In the genomic region with DNA sequence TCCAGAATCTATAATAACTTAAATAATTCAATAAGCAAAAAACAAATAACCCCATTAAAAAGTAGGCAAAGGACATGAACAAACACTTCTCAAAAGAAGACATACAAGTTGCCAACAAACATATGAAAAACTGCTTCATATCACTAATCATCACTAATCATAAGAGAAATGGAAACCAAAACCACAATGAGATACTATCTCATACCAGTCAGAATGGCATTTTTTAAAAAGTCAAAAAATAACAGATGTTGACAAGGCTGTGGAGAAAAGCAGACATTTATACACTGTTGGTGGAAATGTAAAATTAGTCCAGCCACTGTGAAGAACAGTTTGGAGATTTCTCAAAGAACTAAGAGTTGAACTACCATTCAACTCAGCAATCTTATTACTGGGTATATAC, we compare ENCODE assay signal across 18 cellular contexts. TPM values are rescaled to one million over a fixed set of nuclear protein-coding genes. Genes with fewer than 3 reads are reported as not detected.
DNase-seq lines count a peak whose midpoint lies in the region; ATAC-seq lines count a peak whose summit lies in the region.
"Had no signal": no experiment of that assay in that cellular context is flagged by ENCODE, and none has a peak within 500 bp of the region (broad histone marks: within the 10 kb centered on the region; RNA-seq: fewer than 3 reads in every experiment).

No MANE protein-coding gene starts in this region.

- H3K36me3 ChIP-seq in mesendoderm (ENCODE audit: control insufficient read depth, insufficient read depth, low read length), result no peaks in the 10 kb centered on the region
- H3K36me3 ChIP-seq: heart right ventricle, Peyer's patch, sigmoid colon, tibial nerve, WERI-Rb-1 had no signal

- H3K23ac ChIP-seq in mesendoderm (ENCODE audit: low read length), result no peak overlapping the region

- no peak overlapping the region for H3K18ac ChIP-seq in mesendoderm (ENCODE audit: low read length)

- no peaks in the 10 kb centered on the region for H3K4me1 ChIP-seq in mesendoderm (ENCODE audit: control insufficient read depth, low read depth, low read length)
- H3K4me1 ChIP-seq: heart right ventricle, Peyer's patch, sigmoid colon, tibial nerve had no signal

- H3K27me3 ChIP-seq in mesendoderm (ENCODE audit: insufficient read depth, low read length, poor library complexity), result no peaks in the 10 kb centered on the region
- H3K27me3 ChIP-seq: Peyer's patch, sigmoid colon, tibial nerve had no signal

- no peak overlapping the region for H4K5ac ChIP-seq in mesendoderm (ENCODE audit: low read length)

- no peak overlapping the region for H3K27ac ChIP-seq in mesendoderm (ENCODE audit: low read depth, low read length)
- H3K27ac ChIP-seq: GM23248, heart right ventricle, Peyer's patch, sigmoid colon, tibial nerve, WERI-Rb-1 had no signal

- no peak overlapping the region for H3K4ac ChIP-seq in mesendoderm (ENCODE audit: low read depth, low read length)

- DNase-seq in ELR (ENCODE audit: low read depth), result peak; percentile 24
- DNase-seq in LHCN-M2 (ENCODE audit: low read depth), result peak; percentile 48
- no peak for DNase-seq in NCI-H446 treated with DMSO at 0.1 percent for 48 hours (lab: John Stamatoyannopoulos, UW)
- DNase-seq in mesendoderm, result no peak
- no peak for DNase-seq in A172 (ENCODE audit: low spot score)
- no peak for DNase-seq in DMS53 treated with DMSO at 0.1 percent for 48 hours (lab: John Stamatoyannopoulos, UW; ENCODE audit: unreplicated experiment)
- DNase-seq: GM23248; heart right ventricle; midbrain; NCI-H187; NCI-H524 treated with DMSO at 0.1 percent for 48 hours; Peyer's patch; sigmoid colon; stimulated activated CD4-positive, alpha-beta T cell treated with anti-CD3 and anti-CD28 coated beads, Interleukin-4, amount 100 ng/mL, for 24 hours; WERI-Rb-1 had no signal

- no peak overlapping the region for H2AK5ac ChIP-seq in mesendoderm (ENCODE audit: low read length)

- H3K4me3 ChIP-seq in mesendoderm (ENCODE audit: low read length), result no peak overlapping the region
- H3K4me3 ChIP-seq: GM23248, heart right ventricle, Peyer's patch, sigmoid colon, tibial nerve had no signal

- H3K79me2 ChIP-seq in mesendoderm (ENCODE audit: control insufficient read depth, insufficient read depth, low read length), result no peaks in the 10 kb centered on the region

- H2BK5ac ChIP-seq in mesendoderm (ENCODE audit: low read length), result no peak overlapping the region

- no peak overlapping the region for H3K56ac ChIP-seq in mesendoderm (ENCODE audit: low read length)

- H3K79me1 ChIP-seq in mesendoderm (ENCODE audit: low read length), result no peaks in the 10 kb centered on the region

- no peak overlapping the region for H3K4me2 ChIP-seq in mesendoderm (ENCODE audit: low read length)

- H4K8ac ChIP-seq in mesendoderm (ENCODE audit: low read depth, low read length), result no peak overlapping the region

- peak; percentile 68 for ATAC-seq in GM18907 (IDR thresholded peaks at IDR 0.05; ENCODE audit: unreplicated experiment)
- ATAC-seq in HG02885 (IDR thresholded peaks at IDR 0.05; ENCODE audit: poor library complexity, unreplicated experiment), result peak; percentile 50
- ATAC-seq: heart right ventricle had no signal

- no peak overlapping the region for H3K9ac ChIP-seq in mesendoderm (ENCODE audit: low read length)
- H3K9ac ChIP-seq: GM23248 had no signal

- no peak overlapping the region for H2BK15ac ChIP-seq in mesendoderm (replicated peaks; ENCODE audit: low read depth)

- H2BK120ac ChIP-seq in mesendoderm (ENCODE audit: low read depth, low read length), result no peak overlapping the region

RNA-seq across cellular contexts. Expression of a gene that starts 19.5 kb away (rescaled TPM):
- 41.7 and 53.6 TPM in 2 replicates for total RNA-seq in LHCN-M2 (2014; rRNA removed)
- 26.5 TPM for polyA plus RNA-seq in LHCN-M2 (2012)
- 3.9 TPM for polyA plus RNA-seq in mesendoderm (2013, experiment 1 of 2)
- polyA plus RNA-seq in mesendoderm (2013, experiment 2 of 2), result 3.6 TPM
- 10.5 and 13.3 TPM in 2 replicates for total RNA-seq in A172 (2014; rRNA removed; shearing (Covaris generic))

RNA-seq across cellular contexts. Expression of a gene that starts 57.0 kb away (rescaled TPM):
- total RNA-seq in LHCN-M2 (2014; rRNA removed), result 16.5 and 22.8 TPM in 2 replicates
- 5.3 TPM for polyA plus RNA-seq in LHCN-M2 (2012)
- polyA plus RNA-seq in mesendoderm (2013, experiment 1 of 2), result 6.0 TPM
- 6.4 TPM for polyA plus RNA-seq in mesendoderm (2013, experiment 2 of 2)
- total RNA-seq in A172 (2014; rRNA removed; shearing (Covaris generic)), result 18.9 and 23.1 TPM in 2 replicates

Comparison
In these comparisons a context has a peak if more than half of its experiments do, and no peak if none do; other contexts are left out.
1. DNase-seq: peak in ELR (single experiment) and LHCN-M2 (single experiment); none in NCI-H446 treated with DMSO at 0.1 percent for 48 hours (single experiment), mesendoderm (single experiment), A172 (single experiment) and DMS53 treated with DMSO at 0.1 percent for 48 hours (single experiment).